ENCODE assay signal across 13 cellular contexts in the genomic region with DNA sequence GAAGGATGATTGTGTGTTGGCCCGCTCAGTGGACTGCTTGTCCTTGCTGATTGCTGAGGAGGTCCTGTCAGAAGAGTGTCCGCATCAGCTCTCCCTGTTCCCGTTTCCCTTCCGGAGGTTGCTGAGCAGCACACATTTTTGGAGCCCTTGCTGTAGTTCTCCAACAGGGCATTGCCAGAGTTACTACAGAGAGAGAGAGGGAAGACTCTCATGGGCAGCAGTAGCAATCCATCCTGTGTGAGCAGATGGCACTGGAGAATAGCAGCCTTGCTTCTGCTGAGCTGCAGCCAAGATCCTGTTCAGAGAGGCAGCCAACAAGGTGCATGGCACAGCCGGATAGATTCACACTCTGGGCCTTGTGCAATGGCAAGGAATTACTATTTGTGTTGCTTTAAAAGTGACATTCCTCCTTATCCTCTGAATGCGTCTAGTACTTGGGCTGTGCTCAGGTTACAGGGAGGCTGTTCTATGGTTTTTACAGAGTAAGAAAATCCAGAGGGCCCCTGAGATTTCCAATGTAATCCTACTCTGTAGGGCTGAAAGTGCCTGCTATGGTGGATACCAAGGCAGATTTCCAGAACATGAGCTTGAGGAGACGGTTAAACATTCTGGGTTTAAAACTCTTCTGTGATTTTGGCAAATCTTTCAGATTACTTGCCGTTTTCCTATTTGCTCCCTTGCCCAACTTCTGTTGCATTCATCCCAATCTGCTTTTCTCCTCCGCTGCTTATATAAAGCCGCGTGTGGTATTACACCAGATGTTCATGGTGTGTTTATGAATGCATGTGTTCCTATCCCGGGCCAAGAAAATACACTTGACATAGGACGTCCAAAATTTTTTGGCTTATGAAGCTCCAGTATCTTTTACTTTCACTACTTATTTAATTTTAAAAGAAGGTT. TPM values are rescaled to one million over a fixed set of nuclear protein-coding genes. Genes with fewer than 3 reads are reported as not detected.
DNase-seq lines count a peak whose midpoint lies in the region; TF ChIP-seq lines count a peak whose summit lies in the region.
"Had no signal": no experiment of that assay in that cellular context is flagged by ENCODE, and none has a peak within 500 bp of the region (broad histone marks: within the 10 kb centered on the region; RNA-seq: fewer than 3 reads in every experiment).

No MANE protein-coding gene starts in this region.

- TF ChIP-seq POLR2A in testis (IDR thresholded peaks at IDR 0.05), result no peak

- DNase-seq in NCI-H2171 (lab: John Stamatoyannopoulos, UW), result peak; percentile 53
- peak; percentile 95 to 99 for DNase-seq in cerebellar nuclear complex (lab: John Stamatoyannopoulos, UW)
- peak; percentile 68 for DNase-seq in iris pigment epithelial cell (ENCODE audit: low read depth)
- peak; percentile 37 for DNase-seq in testis
- DNase-seq in NCI-H1417 (lab: John Stamatoyannopoulos, UW), result no peak
- no peak for DNase-seq in RKO (ENCODE audit: low spot score)
- no peak for DNase-seq in activated naive CD8-positive, alpha-beta T cell treated with anti-CD3 and anti-CD28 coated beads for 36 hours
- no peak for DNase-seq in immature natural killer cell
- DNase-seq: activated effector memory CD4-positive, alpha-beta T cell treated with Interleukin-2 at 50 U/mL for 16 hours; naive B cell; NCI-H1436; stimulated activated CD4-positive, alpha-beta T cell treated with anti-CD3 and anti-CD28 coated beads, Interleukin-1b, Interleukin-23, amount 100 ng/mL, for 48 hours had no signal

- no peaks in the 10 kb centered on the region for H3K36me3 Mint-ChIP-seq in activated naive CD8-positive, alpha-beta T cell treated with anti-CD3 and anti-CD28 coated beads for 36 hours
- H3K36me3 Mint-ChIP-seq in immature natural killer cell, result no peaks in the 10 kb centered on the region
- H3K36me3 Mint-ChIP-seq: naive B cell had no signal

- no peak for TF ChIP-seq CTCF in testis (IDR thresholded peaks at IDR 0.05)

- H3K4me3 ChIP-seq in testis, result no peak overlapping the region

- peaks cover 8% of the 10 kb centered on the region for H3K4me1 Mint-ChIP-seq in activated naive CD8-positive, alpha-beta T cell treated with anti-CD3 and anti-CD28 coated beads for 36 hours
- H3K4me1 Mint-ChIP-seq in immature natural killer cell, result no peaks in the 10 kb centered on the region
- H3K4me1 Mint-ChIP-seq: naive B cell had no signal

- no peaks in the 10 kb centered on the region for H3K9me3 Mint-ChIP-seq in activated naive CD8-positive, alpha-beta T cell treated with anti-CD3 and anti-CD28 coated beads for 36 hours
- H3K9me3 Mint-ChIP-seq in immature natural killer cell, result no peaks in the 10 kb centered on the region
- H3K9me3 Mint-ChIP-seq: naive B cell; stimulated activated naive CD8-positive, alpha-beta T cell treated with anti-CD3 and anti-CD28 coated beads, Interleukin-15, Interleukin-2, amounts not matched to agents 100 ng/mL and 50 ng/mL, for 24 hours had no signal

- no peaks in the 10 kb centered on the region for H3K27me3 ChIP-seq in testis

- H3K4me3 Mint-ChIP-seq in activated naive CD8-positive, alpha-beta T cell treated with anti-CD3 and anti-CD28 coated beads for 36 hours, result no peak overlapping the region
- H3K4me3 Mint-ChIP-seq in immature natural killer cell, result no peak overlapping the region
- H3K4me3 Mint-ChIP-seq: naive B cell; stimulated activated naive CD8-positive, alpha-beta T cell treated with anti-CD3 and anti-CD28 coated beads, Interleukin-15, Interleukin-2, amounts not matched to agents 100 ng/mL and 50 ng/mL, for 24 hours had no signal

- peaks cover 4% of the 10 kb centered on the region for H3K27me3 Mint-ChIP-seq in activated naive CD8-positive, alpha-beta T cell treated with anti-CD3 and anti-CD28 coated beads for 36 hours
- peaks cover 0 to 2% (median 2%) of the 10 kb centered on the region in 3 donors for H3K27me3 Mint-ChIP-seq in immature natural killer cell (ENCODE audit: low read depth in 3 of 3)
- H3K27me3 Mint-ChIP-seq: stimulated activated naive CD8-positive, alpha-beta T cell treated with anti-CD3 and anti-CD28 coated beads, Interleukin-15, Interleukin-2, amounts not matched to agents 100 ng/mL and 50 ng/mL, for 24 hours had no signal

- H3K27ac Mint-ChIP-seq in activated naive CD8-positive, alpha-beta T cell treated with anti-CD3 and anti-CD28 coated beads for 36 hours, result no peak overlapping the region
- H3K27ac Mint-ChIP-seq in immature natural killer cell, result no peak overlapping the region
- H3K27ac Mint-ChIP-seq: naive B cell; stimulated activated naive CD8-positive, alpha-beta T cell treated with anti-CD3 and anti-CD28 coated beads, Interleukin-15, Interleukin-2, amounts not matched to agents 100 ng/mL and 50 ng/mL, for 24 hours had no signal

- WGBS in testis, 2 donors, result 41 to 56% methylated on average over 13 of the region's 13 CpGs

- intact Hi-C loops in testis (cut with DNase I; ENCODE audit: low total_unique reads), result no loop called here

- peaks cover 16% of the 10 kb centered on the region for H3K4me1 ChIP-seq in testis

- H3K27ac ChIP-seq in testis, result peak overlapping the region in 1 of 2 donors; percentile 36

- no peaks in the 10 kb centered on the region for H3K36me3 ChIP-seq in testis (ENCODE audit: low read depth, missing control alignments)

- H3K9me3 ChIP-seq in testis, result no peaks in the 10 kb centered on the region

RNA-seq across cellular contexts. Expression of gene AK4, which starts 27.4 kb away (rescaled TPM):
- 10 to 100 TPM; 40.1 to 42.0 TPM for total RNA-seq in testis
- polyA plus RNA-seq in testis (ENCODE audit: insufficient read depth, low read depth, low replicate concordance) (29.0 TPM), immature natural killer cell (under 1 TPM in 1 of 3 donors, not detected in 2; 0.41 TPM)
- total RNA-seq in activated naive CD8-positive, alpha-beta T cell treated with anti-CD3 and anti-CD28 coated beads for 36 hours, result 100 to 1,000 TPM; 129 TPM

Comparison
In these comparisons a context has a peak if more than half of its experiments do, and no peak if none do; other contexts are left out.
1. DNase-seq: peak in NCI-H2171 (single experiment), cerebellar nuclear complex (2 of 2), iris pigment epithelial cell (single experiment) and testis (single experiment); none in NCI-H1417 (0 of 3), RKO (single experiment), activated naive CD8-positive, alpha-beta T cell treated with anti-CD3 and anti-CD28 coated beads for 36 hours (single experiment) and immature natural killer cell (0 of 3).